Comparison of ENCODE assay signal across 1 cellular context in the genomic region with DNA sequence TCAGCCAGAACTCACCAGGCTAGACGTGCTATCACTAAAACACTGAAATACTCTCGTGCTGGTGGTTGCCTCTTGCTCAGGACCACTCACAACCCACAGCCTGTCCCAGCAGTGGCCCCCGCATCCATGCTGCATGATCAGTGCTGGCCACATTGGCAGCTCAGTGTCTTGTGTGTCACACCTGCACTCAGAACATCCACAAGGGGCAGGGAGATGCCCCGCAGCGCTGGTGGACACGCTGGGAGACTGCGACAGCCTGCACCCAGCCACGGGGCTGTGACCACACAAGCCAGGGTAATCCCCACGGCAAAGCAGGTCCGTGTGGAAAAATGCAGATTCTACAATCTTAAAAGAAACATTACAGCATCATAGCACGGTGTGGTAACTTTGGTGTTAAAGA.
TF ChIP-seq lines count a peak whose summit lies in the region.

No MANE protein-coding gene starts in this region.

TF ChIP-seq in H1, 55 proteins besides CTCF, POLR2A, EP300 and RAD21:
- TF ChIP-seq SP4 (IDR thresholded peaks at IDR 0.05; ENCODE audit: low read length) (no peak), CREB1 (IDR thresholded peaks at IDR 0.05) (no peak), SRF (IDR thresholded peaks at IDR 0.05; ENCODE audit: low read depth, low read length) (no peak), SUZ12 (IDR thresholded peaks at IDR 0.05; ENCODE audit: low read length) (no peak), RFX5 (IDR thresholded peaks at IDR 0.05; ENCODE audit: borderline replicate concordance, low read depth, low read length) (no peak)
- TF ChIP-seq, protein P1, sequence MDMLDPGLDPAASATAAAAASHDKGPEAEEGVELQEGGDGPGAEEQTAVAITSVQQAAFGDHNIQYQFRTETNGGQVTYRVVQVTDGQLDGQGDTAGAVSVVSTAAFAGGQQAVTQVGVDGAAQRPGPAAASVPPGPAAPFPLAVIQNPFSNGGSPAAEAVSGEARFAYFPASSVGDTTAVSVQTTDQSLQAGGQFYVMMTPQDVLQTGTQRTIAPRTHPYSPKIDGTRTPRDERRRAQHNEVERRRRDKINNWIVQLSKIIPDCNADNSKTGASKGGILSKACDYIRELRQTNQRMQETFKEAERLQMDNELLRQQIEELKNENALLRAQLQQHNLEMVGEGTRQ (IDR thresholded peaks at IDR 0.05; ENCODE audit: low read length) = no peak
TF ChIP-seq in H1: peak in this region for 0.
